ENCODE assay signal across 15 cellular contexts in the genomic region with DNA sequence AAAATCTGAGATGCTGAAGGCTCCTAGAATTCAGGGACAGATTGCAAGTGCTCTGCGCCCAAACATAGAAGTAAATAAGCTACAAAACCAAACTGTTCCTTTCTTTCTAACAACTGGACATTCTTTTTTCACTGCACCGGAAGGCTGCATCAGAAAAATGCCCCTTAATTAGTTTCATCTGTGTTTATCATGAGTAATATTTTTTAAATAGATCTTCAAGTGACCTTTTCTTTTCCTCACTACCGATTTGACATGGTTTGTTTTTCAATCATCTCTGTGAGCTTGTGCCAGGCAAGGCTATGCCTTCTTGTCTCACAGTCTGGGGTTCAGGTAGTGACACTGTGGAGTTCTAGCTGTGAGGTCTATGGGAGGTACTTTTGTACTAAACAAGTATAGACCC. TPM values are rescaled to one million over a fixed set of nuclear protein-coding genes. Genes with fewer than 3 reads are reported as not detected.
"Had no signal": no experiment of that assay in that cellular context is flagged by ENCODE, and none has a peak within 500 bp of the region (broad histone marks: within the 10 kb centered on the region; RNA-seq: fewer than 3 reads in every experiment).

No MANE protein-coding gene starts in this region.

- H3K9me3 ChIP-seq: adrenal gland, ovary, right lobe of liver, suprapubic skin had no signal

- H3K4me3 Mint-ChIP-seq: activated CD4-positive, alpha-beta memory T cell treated with anti-CD3 and anti-CD28 coated beads, Interleukin-2, amount 10 ng/mL, durations not matched to agents 7 days and 5 days; activated T-cell treated with anti-CD3 and anti-CD28 coated beads, Interleukin-2, amount 50 U/mL, for 24 hours; stimulated activated naive CD8-positive, alpha-beta T cell treated with anti-CD3 and anti-CD28 coated beads, Interleukin-15, Interleukin-2, amounts not matched to agents 100 ng/mL and 50 ng/mL, for 24 hours; type B pancreatic cell; WTC11 had no signal

- H3K4me1 Mint-ChIP-seq: activated CD4-positive, alpha-beta memory T cell treated with anti-CD3 and anti-CD28 coated beads, Interleukin-2, amount 10 ng/mL, durations not matched to agents 7 days and 5 days; WTC11 had no signal

- H3K27ac ChIP-seq: adrenal gland, ovary, right lobe of liver, suprapubic skin had no signal

- H3K36me3 Mint-ChIP-seq: type B pancreatic cell had no signal

- H3K27ac Mint-ChIP-seq: activated CD4-positive, alpha-beta memory T cell treated with anti-CD3 and anti-CD28 coated beads, Interleukin-2, amount 10 ng/mL, durations not matched to agents 7 days and 5 days; activated T-cell treated with anti-CD3 and anti-CD28 coated beads, Interleukin-2, amount 50 U/mL, for 24 hours; stimulated activated naive CD8-positive, alpha-beta T cell treated with anti-CD3 and anti-CD28 coated beads, Interleukin-15, Interleukin-2, amounts not matched to agents 100 ng/mL and 50 ng/mL, for 24 hours; type B pancreatic cell; WTC11 had no signal

- H3K4me1 ChIP-seq: adrenal gland, suprapubic skin had no signal

- DNase-seq: activated CD4-positive, alpha-beta memory T cell treated with anti-CD3 and anti-CD28 coated beads, Interleukin-2, amount 10 ng/mL, durations not matched to agents 7 days and 5 days; activated CD4-positive, alpha-beta T cell treated with anti-CD3 and anti-CD28 coated beads for 4 hours; activated naive CD4-positive, alpha-beta T cell treated with anti-CD3 and anti-CD28 coated beads, Interleukin-2, amount 50 U/mL, for 16 hours; activated T-cell treated with anti-CD3 and anti-CD28 coated beads, Interleukin-2, amount 50 U/mL, for 24 hours; adrenal gland; caudate nucleus; left colon; ovary; right lobe of liver; T-helper 2 cell had no signal

- ATAC-seq: left colon, right lobe of liver, WTC11 had no signal

- H3K9me3 Mint-ChIP-seq: activated CD4-positive, alpha-beta memory T cell treated with anti-CD3 and anti-CD28 coated beads, Interleukin-2, amount 10 ng/mL, durations not matched to agents 7 days and 5 days; activated T-cell treated with anti-CD3 and anti-CD28 coated beads, Interleukin-2, amount 50 U/mL, for 24 hours; neural crest cell; type B pancreatic cell had no signal

- H3K27me3 ChIP-seq: adrenal gland, ovary, right lobe of liver, suprapubic skin had no signal

- H3K27me3 Mint-ChIP-seq: activated CD4-positive, alpha-beta memory T cell treated with anti-CD3 and anti-CD28 coated beads, Interleukin-2, amount 10 ng/mL, durations not matched to agents 7 days and 5 days; type B pancreatic cell had no signal

- H3K36me3 ChIP-seq: adrenal gland, ovary, right lobe of liver, suprapubic skin had no signal

- H3K4me3 ChIP-seq: adrenal gland, ovary, right lobe of liver, suprapubic skin had no signal

RNA-seq across cellular contexts. Expression of gene ADAMTS3, which starts 22.5 kb away (rescaled TPM):
- total RNA-seq: activated CD4-positive, alpha-beta memory T cell treated with anti-CD3 and anti-CD28 coated beads, Interleukin-2, amount 10 ng/mL, durations not matched to agents 7 days and 5 days had no signal
